ENCODE assay signal across 26 cellular contexts in the genomic region with DNA sequence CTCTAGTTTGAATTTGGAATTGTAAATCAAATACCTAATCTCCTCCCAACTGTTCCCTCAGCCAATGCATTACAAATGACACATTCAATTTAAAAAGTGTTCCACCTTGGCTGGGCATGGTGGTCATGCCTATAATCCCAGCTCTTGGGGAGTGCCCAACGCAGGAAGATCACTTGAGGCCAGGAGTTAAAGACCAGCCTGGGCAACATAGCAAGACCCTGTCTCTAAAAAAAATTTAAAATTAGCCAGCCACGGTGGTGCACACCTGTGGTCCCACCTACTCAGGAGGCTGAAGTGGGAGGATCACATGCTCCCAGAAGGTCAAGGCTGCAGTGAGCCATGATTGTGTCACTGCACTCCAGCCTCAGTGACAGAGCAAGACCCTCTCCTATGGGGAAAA. TPM values are rescaled to one million over a fixed set of nuclear protein-coding genes. Genes with fewer than 3 reads are reported as not detected.
DNase-seq lines count a peak whose midpoint lies in the region; ATAC-seq and TF ChIP-seq lines count a peak whose summit lies in the region.
"Had no signal": no experiment of that assay in that cellular context is flagged by ENCODE, and none has a peak within 500 bp of the region (broad histone marks: within the 10 kb centered on the region; RNA-seq: fewer than 3 reads in every experiment).

No MANE protein-coding gene starts in this region.

- H3K9me3 ChIP-seq in trophoblast cell (ENCODE audit: insufficient read depth, low read depth, low read length): no peaks in the 10 kb centered on the region
- no peaks in the 10 kb centered on the region for H3K9me3 ChIP-seq in adrenal gland (replicated peaks in 1 of 3)
- H3K9me3 ChIP-seq: BLaER1, MG63 had no signal

- H3K4me1 ChIP-seq in trophoblast cell (ENCODE audit: control insufficient read depth in 1 of 2, insufficient read depth in 2 of 2, low read length in 2 of 2) (no peaks in the 10 kb centered on the region), adrenal gland (replicated peaks in 1 of 2) (peaks cover 14 to 50% of the 10 kb centered on the region in 2 donors)

- no peak overlapping the region for H3K14ac ChIP-seq in trophoblast cell (ENCODE audit: low read length)

- no peak overlapping the region for H3K23ac ChIP-seq in trophoblast cell (ENCODE audit: low read length)

- ATAC-seq in stimulated activated naive CD8-positive, alpha-beta T cell treated with anti-CD3 and anti-CD28 coated beads, Interleukin-15, amount 100 ng/mL, for 72 hours: no peak
- no peak for ATAC-seq in stimulated activated naive B cell treated with anti-CD40 and anti-IgM and Interleukin-4, amounts not matched to agents 10 μg/mL and 1 μg/mL and 100 μg/mL, for 72 hours (replicated peaks)
- no peak for ATAC-seq in HG02610 (IDR thresholded peaks at IDR 0.05; ENCODE audit: unreplicated experiment)

- H3K79me2 ChIP-seq in trophoblast cell (ENCODE audit: control insufficient read depth, insufficient read depth, low read length, poor library complexity): peaks cover 6% of the 10 kb centered on the region

- no peak overlapping the region for H2AK5ac ChIP-seq in trophoblast cell (ENCODE audit: low read length)

- intact Hi-C loops in adrenal gland (cut with DNase I): no loop called here

- H4K91ac ChIP-seq in trophoblast cell (ENCODE audit: low read depth, low read length): no peak overlapping the region

- peak overlapping the region; percentile 89 for H3K4ac ChIP-seq in trophoblast cell (ENCODE audit: low read depth, low read length)

- peaks cover 4% of the 10 kb centered on the region for H3K9me3 Mint-ChIP-seq in stimulated activated naive CD8-positive, alpha-beta T cell treated with anti-CD3 and anti-CD28 coated beads, Interleukin-15, Interleukin-2, amounts not matched to agents 100 ng/mL and 50 ng/mL, for 24 hours
- H3K9me3 Mint-ChIP-seq in stimulated activated naive CD8-positive, alpha-beta T cell treated with anti-CD3 and anti-CD28 coated beads, Interleukin-15, amount 100 ng/mL, for 72 hours: peaks cover 0 to 4% of the 10 kb centered on the region in 2 donors
- H3K9me3 Mint-ChIP-seq in chondrocyte (ENCODE audit: low read depth): no peaks in the 10 kb centered on the region
- H3K9me3 Mint-ChIP-seq in stimulated activated naive B cell treated with anti-CD40 and anti-IgM and Interleukin-4, amounts not matched to agents 10 μg/mL and 1 μg/mL and 100 μg/mL, for 72 hours: peaks cover 0 to 5% of the 10 kb centered on the region in 2 donors
- H3K9me3 Mint-ChIP-seq: CD4-positive, CD25-positive, alpha-beta regulatory T cell had no signal

- no peak overlapping the region for H2BK12ac ChIP-seq in trophoblast cell (ENCODE audit: low read length)

- H4K8ac ChIP-seq in trophoblast cell (ENCODE audit: low read depth, low read length): no peak overlapping the region

- no peaks in the 10 kb centered on the region for H3K27me3 ChIP-seq in trophoblast cell (ENCODE audit: insufficient read depth, low read length)
- H3K27me3 ChIP-seq in adrenal gland: no peaks in the 10 kb centered on the region
- H3K27me3 ChIP-seq: BLaER1, MG63 had no signal

- TF ChIP-seq CTCF in chondrocyte (IDR thresholded peaks at IDR 0.05) (no peak), adrenal gland (IDR thresholded peaks at IDR 0.05) (no peak)

- H3K27me3 Mint-ChIP-seq in stimulated activated naive CD8-positive, alpha-beta T cell treated with anti-CD3 and anti-CD28 coated beads, Interleukin-15, Interleukin-2, amounts not matched to agents 100 ng/mL and 50 ng/mL, for 24 hours: no peaks in the 10 kb centered on the region
- no peaks in the 10 kb centered on the region for H3K27me3 Mint-ChIP-seq in stimulated activated naive CD8-positive, alpha-beta T cell treated with anti-CD3 and anti-CD28 coated beads, Interleukin-15, amount 100 ng/mL, for 72 hours
- H3K27me3 Mint-ChIP-seq in chondrocyte (ENCODE audit: low read depth): no peaks in the 10 kb centered on the region
- no peaks in the 10 kb centered on the region for H3K27me3 Mint-ChIP-seq in stimulated activated naive B cell treated with anti-CD40 and anti-IgM and Interleukin-4, amounts not matched to agents 10 μg/mL and 1 μg/mL and 100 μg/mL, for 72 hours
- H3K27me3 Mint-ChIP-seq: CD4-positive, CD25-positive, alpha-beta regulatory T cell had no signal

- no peak overlapping the region for H3K27ac ChIP-seq in trophoblast cell (ENCODE audit: low read depth, low read length)
- no peak overlapping the region for H3K27ac ChIP-seq in adrenal gland
- H3K27ac ChIP-seq: BLaER1 had no signal

- no peak overlapping the region for H4K12ac ChIP-seq in trophoblast cell (ENCODE audit: low read depth, low read length)

- no peak overlapping the region for H2AFZ ChIP-seq in trophoblast cell (ENCODE audit: insufficient read depth, low read length, poor library complexity)

- H3K9ac ChIP-seq in trophoblast cell (ENCODE audit: low read length): no peak overlapping the region
- H3K9ac ChIP-seq: BLaER1 had no signal

- no peak overlapping the region for H3K4me3 Mint-ChIP-seq in stimulated activated naive CD8-positive, alpha-beta T cell treated with anti-CD3 and anti-CD28 coated beads, Interleukin-15, Interleukin-2, amounts not matched to agents 100 ng/mL and 50 ng/mL, for 24 hours
- no peak overlapping the region for H3K4me3 Mint-ChIP-seq in stimulated activated naive CD8-positive, alpha-beta T cell treated with anti-CD3 and anti-CD28 coated beads, Interleukin-15, amount 100 ng/mL, for 72 hours
- no peak overlapping the region for H3K4me3 Mint-ChIP-seq in chondrocyte (ENCODE audit: unreplicated experiment)
- H3K4me3 Mint-ChIP-seq in stimulated activated naive B cell treated with anti-CD40 and anti-IgM and Interleukin-4, amounts not matched to agents 10 μg/mL and 1 μg/mL and 100 μg/mL, for 72 hours: no peak overlapping the region

- no peak overlapping the region for H2BK5ac ChIP-seq in trophoblast cell (ENCODE audit: low read depth, low read length, poor library complexity)

- peaks cover 42% of the 10 kb centered on the region for H3K36me3 Mint-ChIP-seq in stimulated activated naive CD8-positive, alpha-beta T cell treated with anti-CD3 and anti-CD28 coated beads, Interleukin-15, Interleukin-2, amounts not matched to agents 100 ng/mL and 50 ng/mL, for 24 hours (ENCODE audit: low read depth)
- H3K36me3 Mint-ChIP-seq in chondrocyte (ENCODE audit: low read depth): peaks cover 5% of the 10 kb centered on the region
- H3K36me3 Mint-ChIP-seq in stimulated activated naive B cell treated with anti-CD40 and anti-IgM and Interleukin-4, amounts not matched to agents 10 μg/mL and 1 μg/mL and 100 μg/mL, for 72 hours: peaks cover 31 to 33% of the 10 kb centered on the region in 2 donors

- TF ChIP-seq POLR2A in adrenal gland (IDR thresholded peaks at IDR 0.05): no peak

- WGBS in trophoblast cell (ENCODE audit: extremely low coverage, insufficient coverage, insufficient read length): no CpG with 5 or more reads among the region's 2 CpGs
- WGBS in adrenal gland, 4 donors: 69 to 78% (median 73%) methylated on average over 2 of the region's 2 CpGs

- peaks cover 48% of the 10 kb centered on the region for H3K4me1 Mint-ChIP-seq in stimulated activated naive CD8-positive, alpha-beta T cell treated with anti-CD3 and anti-CD28 coated beads, Interleukin-15, Interleukin-2, amounts not matched to agents 100 ng/mL and 50 ng/mL, for 24 hours (ENCODE audit: low read depth)
- peaks cover 59% of the 10 kb centered on the region for H3K4me1 Mint-ChIP-seq in stimulated activated naive CD8-positive, alpha-beta T cell treated with anti-CD3 and anti-CD28 coated beads, Interleukin-15, amount 100 ng/mL, for 72 hours
- H3K4me1 Mint-ChIP-seq in chondrocyte (ENCODE audit: low read depth): peaks cover 33% of the 10 kb centered on the region
- H3K4me1 Mint-ChIP-seq in stimulated activated naive B cell treated with anti-CD40 and anti-IgM and Interleukin-4, amounts not matched to agents 10 μg/mL and 1 μg/mL and 100 μg/mL, for 72 hours: peaks cover 25 to 38% of the 10 kb centered on the region in 2 donors

- H3K4me3 ChIP-seq in trophoblast cell (ENCODE audit: low read depth, low read length) (no peak overlapping the region), adrenal gland (no peak overlapping the region)
- H3K4me3 ChIP-seq: BLaER1, MG63 had no signal

- H3K79me1 ChIP-seq in trophoblast cell (ENCODE audit: low read length): peaks cover 9% of the 10 kb centered on the region

- no peak for DNase-seq in stimulated activated naive CD8-positive, alpha-beta T cell treated with anti-CD3 and anti-CD28 coated beads, Interleukin-15, amount 100 ng/mL, for 72 hours
- DNase-seq in chondrocyte (ENCODE audit: low spot score) (no peak), trophoblast cell (no peak), adrenal gland (no peak)
- DNase-seq in stimulated activated naive B cell treated with anti-CD40 and anti-IgM and Interleukin-4, amounts not matched to agents 10 μg/mL and 1 μg/mL and 100 μg/mL, for 72 hours: no peak
- DNase-seq: CD4-positive, CD25-positive, alpha-beta regulatory T cell; DMS53; Kasumi-1; MG63; NCI-H1417; NCI-H1694; NCI-H2029 treated with DMSO at 0.1 percent for 48 hours; NCI-H2171; NCI-H226; NCI-H510A; NCI-H69; RPMI8226; SHP77 had no signal

- peak overlapping the region; percentile 64 for H3K27ac Mint-ChIP-seq in stimulated activated naive CD8-positive, alpha-beta T cell treated with anti-CD3 and anti-CD28 coated beads, Interleukin-15, Interleukin-2, amounts not matched to agents 100 ng/mL and 50 ng/mL, for 24 hours
- H3K27ac Mint-ChIP-seq in stimulated activated naive CD8-positive, alpha-beta T cell treated with anti-CD3 and anti-CD28 coated beads, Interleukin-15, amount 100 ng/mL, for 72 hours: no peak overlapping the region
- H3K27ac Mint-ChIP-seq in chondrocyte (ENCODE audit: unreplicated experiment): peak overlapping the region; percentile 63
- no peak overlapping the region for H3K27ac Mint-ChIP-seq in stimulated activated naive B cell treated with anti-CD40 and anti-IgM and Interleukin-4, amounts not matched to agents 10 μg/mL and 1 μg/mL and 100 μg/mL, for 72 hours

- H3K36me3 ChIP-seq in trophoblast cell (ENCODE audit: control insufficient read depth in 1 of 2, insufficient read depth in 2 of 2, low read length in 2 of 2): peaks cover 2 to 4% of the 10 kb centered on the region in 2 experiments
- H3K36me3 ChIP-seq in adrenal gland (replicated peaks in 1 of 2): no peaks in the 10 kb centered on the region

- H3K18ac ChIP-seq in trophoblast cell (ENCODE audit: low read length): no peak overlapping the region

- H3K4me2 ChIP-seq in trophoblast cell (ENCODE audit: low read length): no peak overlapping the region
- H3K4me2 ChIP-seq: BLaER1 had no signal

- no peak overlapping the region for H2BK120ac ChIP-seq in trophoblast cell (ENCODE audit: insufficient read depth, low read length, poor library complexity)

RNA-seq across cellular contexts. Expression of gene ARNT, which starts 3.8 kb away (rescaled TPM):
- total RNA-seq in chondrocyte (32.6 to 33.3 TPM (median 32.9 TPM) in 3 replicates), adrenal gland (10 to 100 TPM; 28.8 to 68.8 (median 51.9) TPM)
- 20.6 and 22.1 TPM in 2 replicates for polyA plus RNA-seq in trophoblast cell (2013)
- 10 to 100 TPM; 19.2 to 34.6 (median 21.4) TPM for polyA plus RNA-seq in adrenal gland

RNA-seq across cellular contexts. Expression of gene CTXND2, which starts 14.4 kb away (rescaled TPM):
- total RNA-seq in chondrocyte (not detected in 3 replicates), adrenal gland (not detected)
- not detected in 2 replicates for polyA plus RNA-seq in trophoblast cell (2013)
- not detected for polyA plus RNA-seq in adrenal gland
- total RNA-seq: CD4-positive, CD25-positive, alpha-beta regulatory T cell; Daoy; G401; HT-29; SK-MEL-5 had no signal
- polyA plus RNA-seq: AG04450; CD4-positive, CD25-positive, alpha-beta regulatory T cell had no signal

RNA-seq across cellular contexts. Expression of gene SETDB1, which starts 53.6 kb away (rescaled TPM):
- 35.0 to 44.1 TPM (median 35.9 TPM) in 3 replicates for total RNA-seq in chondrocyte
- 21.2 and 23.1 TPM in 2 replicates for polyA plus RNA-seq in trophoblast cell (2013)
- 10 to 100 TPM; 12.6 to 46.6 (median 31.9) TPM for total RNA-seq in adrenal gland
- polyA plus RNA-seq in adrenal gland: 10 to 100 TPM; 28.9 to 50.4 (median 41.3) TPM

Comparison
In these comparisons a context has a peak if more than half of its experiments do, and no peak if none do; other contexts are left out.
1. H3K27ac Mint-ChIP-seq: peak in stimulated activated naive CD8-positive, alpha-beta T cell treated with anti-CD3 and anti-CD28 coated beads, Interleukin-15, Interleukin-2, amounts not matched to agents 100 ng/mL and 50 ng/mL, for 24 hours (single experiment) and chondrocyte (single experiment); none in stimulated activated naive CD8-positive, alpha-beta T cell treated with anti-CD3 and anti-CD28 coated beads, Interleukin-15, amount 100 ng/mL, for 72 hours (0 of 2) and stimulated activated naive B cell treated with anti-CD40 and anti-IgM and Interleukin-4, amounts not matched to agents 10 μg/mL and 1 μg/mL and 100 μg/mL, for 72 hours (single experiment).